1 cellular context compared by ENCODE assay signal in the genomic region with DNA sequence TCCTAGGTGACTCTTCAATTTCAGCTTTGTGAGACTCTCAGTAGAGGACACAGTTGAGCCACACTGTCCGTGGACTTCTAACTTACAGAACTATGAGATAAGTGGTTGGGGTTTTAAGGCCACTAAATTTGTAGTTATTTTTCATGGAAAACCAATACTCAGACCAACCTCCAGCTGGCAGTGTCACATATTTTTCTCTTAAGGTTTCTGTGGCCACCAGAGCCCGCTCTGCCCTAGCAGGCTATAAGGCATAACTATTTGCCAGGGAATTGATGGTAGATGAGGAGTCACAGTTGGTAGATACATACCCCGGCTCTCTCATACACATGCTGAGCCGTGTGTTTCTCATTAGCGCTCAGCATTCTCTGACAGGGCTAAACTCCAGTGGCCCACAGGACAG.
TF ChIP-seq lines count a peak whose summit lies in the region.

No MANE protein-coding gene starts in this region.

TF ChIP-seq in H1, 55 proteins besides CTCF, POLR2A, EP300 and RAD21:
- TF ChIP-seq YY1 (IDR thresholded peaks at IDR 0.05; ENCODE audit: low read depth, low read length), result no peak
- TF ChIP-seq, protein P1, sequence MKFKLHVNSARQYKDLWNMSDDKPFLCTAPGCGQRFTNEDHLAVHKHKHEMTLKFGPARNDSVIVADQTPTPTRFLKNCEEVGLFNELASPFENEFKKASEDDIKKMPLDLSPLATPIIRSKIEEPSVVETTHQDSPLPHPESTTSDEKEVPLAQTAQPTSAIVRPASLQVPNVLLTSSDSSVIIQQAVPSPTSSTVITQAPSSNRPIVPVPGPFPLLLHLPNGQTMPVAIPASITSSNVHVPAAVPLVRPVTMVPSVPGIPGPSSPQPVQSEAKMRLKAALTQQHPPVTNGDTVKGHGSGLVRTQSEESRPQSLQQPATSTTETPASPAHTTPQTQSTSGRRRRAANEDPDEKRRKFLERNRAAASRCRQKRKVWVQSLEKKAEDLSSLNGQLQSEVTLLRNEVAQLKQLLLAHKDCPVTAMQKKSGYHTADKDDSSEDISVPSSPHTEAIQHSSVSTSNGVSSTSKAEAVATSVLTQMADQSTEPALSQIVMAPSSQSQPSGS (IDR thresholded peaks at IDR 0.05; ENCODE audit: low read length), result no peak
- TF ChIP-seq BCL11A (IDR thresholded peaks at IDR 0.05; ENCODE audit: low read depth in 2 of 2, low read length in 2 of 2), result no peak
- TF ChIP-seq POLR2AphosphoS5 (IDR thresholded peaks at IDR 0.05; ENCODE audit: low read depth, low read length), result no peak
